ENCODE assay signal across 8 cellular contexts in genomic region chr3:64530434-64531049, GRCh38.
A peak's percentile ranks its signal among the peaks of the same experiment; 100 is the strongest.
DNase-seq lines count a peak whose midpoint lies in the region; ATAC-seq, FAIRE-seq and TF ChIP-seq lines count a peak whose summit lies in the region.

No MANE protein-coding gene starts in this region.

- FAIRE-seq in HTR-8/SVneo (lab: Jason Lieb, UNC) = no peak

- peak; percentile 72 for TF ChIP-seq CTCF in epithelial cell of esophagus (IDR thresholded peaks at IDR 0.05; ENCODE audit: insufficient read depth, low read depth, low read length, missing control alignments)

- no peak for ATAC-seq in HG03342 (IDR thresholded peaks at IDR 0.05; ENCODE audit: unreplicated experiment)

- H3K4me3 ChIP-seq in SJSA1 = no peak overlapping the region
- H3K4me3 ChIP-seq in epithelial cell of esophagus (ENCODE audit: low read length) = no peak overlapping the region

- peaks cover 4% of the 10 kb centered on the region; the same call in 1 of the 2 replicates for H3K4me1 ChIP-seq in SJSA1 (replicated peaks)

- H3K27me3 ChIP-seq in SJSA1 (replicated peaks) = no peaks in the 10 kb centered on the region

- H3K27ac ChIP-seq in SJSA1 = no peak overlapping the region

- DNase-seq in NCI-H1417 (lab: John Stamatoyannopoulos, UW) (peak; percentile 15 to 59 (median 58)), NCI-H1417 treated with DMSO at 0.1 percent for 48 hours (lab: John Stamatoyannopoulos, UW) (no peak), HTR-8/SVneo (ENCODE audit: insufficient read length, low spot score) (peak; percentile 37), SJSA1 (ENCODE audit: low read depth in 1 of 2, low spot score in 2 of 2) (peak; percentile 57 to 59), epithelial cell of esophagus (ENCODE audit: low read depth) (peak; percentile 51), mucosa of gallbladder (ENCODE audit: low spot score) (peak; percentile 71), OCI-M2 (lab: John Stamatoyannopoulos, UW; ENCODE audit: unreplicated experiment) (no peak)

- H3K9me3 ChIP-seq in SJSA1 (replicated peaks) = no peaks in the 10 kb centered on the region

- no peaks in the 10 kb centered on the region for H3K36me3 ChIP-seq in SJSA1

Comparison
In these comparisons a context has a peak if more than half of its experiments do, and no peak if none do; other contexts are left out.
1. DNase-seq: peak in NCI-H1417 (3 of 3), HTR-8/SVneo (single experiment), SJSA1 (2 of 2), epithelial cell of esophagus (single experiment) and mucosa of gallbladder (single experiment); none in NCI-H1417 treated with DMSO at 0.1 percent for 48 hours (single experiment) and OCI-M2 (single experiment).